In genomic region chr22:37601203-37601539, GRCh38 we compare ENCODE assay signal across 1 cellular context.
TF ChIP-seq lines count a peak whose summit lies in the region.

No MANE protein-coding gene starts in this region.

TF ChIP-seq in liver, 16 proteins besides CTCF, POLR2A, EP300 and RAD21 (continued from another document):
- TF ChIP-seq MAX (IDR thresholded peaks at IDR 0.05): no peak
- TF ChIP-seq REST (IDR thresholded peaks at IDR 0.05): no peak
- no peak for TF ChIP-seq FOXA1 (IDR thresholded peaks at IDR 0.05)
- no peak for TF ChIP-seq JUND (IDR thresholded peaks at IDR 0.05)
- no peak for TF ChIP-seq GABPA (IDR thresholded peaks at IDR 0.05 in 1 of 2, conservative IDR thresholded peaks at IDR 0.05 in 1 of 2)
- TF ChIP-seq HNF4G (IDR thresholded peaks at IDR 0.05): no peak
- TF ChIP-seq YY1 (IDR thresholded peaks at IDR 0.05): no peak
- no peak for TF ChIP-seq SP1 (IDR thresholded peaks at IDR 0.05)
- no peak for TF ChIP-seq HNF4A (conservative IDR thresholded peaks at IDR 0.05)
- no peak for TF ChIP-seq ZBTB33 (IDR thresholded peaks at IDR 0.05)
- no peak for TF ChIP-seq EGR1 (IDR thresholded peaks at IDR 0.05; ENCODE audit: low read depth in 2 of 2)
- TF ChIP-seq NR2F2 (IDR thresholded peaks at IDR 0.05): no peak
TF ChIP-seq in liver: peak in this region for 0.
